24 cellular contexts compared by ENCODE assay signal in the genomic region with DNA sequence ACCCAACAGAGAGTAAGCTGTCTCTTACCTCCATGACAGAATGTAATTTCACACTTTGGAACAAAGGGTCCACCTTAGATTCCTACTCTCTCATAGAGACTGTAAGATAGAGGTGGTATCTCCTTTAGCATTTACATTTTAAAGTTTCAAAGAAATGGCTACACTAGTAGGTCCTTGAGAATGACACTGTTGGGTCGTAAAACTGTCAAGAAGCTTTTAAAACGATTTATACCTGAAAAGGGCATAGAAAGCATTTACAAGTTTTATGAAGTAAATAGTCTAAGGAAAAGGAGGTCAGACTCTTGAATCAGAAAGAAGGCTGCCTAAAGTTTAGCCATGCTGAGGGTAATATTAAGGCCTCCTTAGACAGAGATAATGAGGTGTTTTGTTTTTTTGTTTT.
"Had no signal": no experiment of that assay in that cellular context is flagged by ENCODE, and none has a peak within 500 bp of the region (broad histone marks: within the 10 kb centered on the region; RNA-seq: fewer than 3 reads in every experiment).

No MANE protein-coding gene starts in this region.

- DNase-seq: dermis blood vessel endothelial cell; effector memory CD8-positive, alpha-beta T cell; erythroblast; esophagus squamous epithelium; foreskin melanocyte; glutamatergic neuron; heart right ventricle; hippocampal formation; islet precursor cell; kidney glomerular epithelial cell; mesenchymal stem cell; mucosa of descending colon; naive B cell; nucleus accumbens; posterior cingulate gyrus; psoas muscle; right cardiac atrium; sigmoid colon; stimulated activated CD4-positive, alpha-beta T cell treated with anti-CD3 and anti-CD28 coated beads, Interleukin-2, amount 100 ng/mL, for 24 hours; stimulated activated CD4-positive, alpha-beta T cell treated with anti-CD3 and anti-CD28 coated beads, Interleukin-4, amount 100 ng/mL, for 24 hours; stimulated activated naive CD8-positive, alpha-beta T cell treated with anti-CD3 and anti-CD28 coated beads, Interleukin-15, Interleukin-2, amounts not matched to agents 100 U/mL and 50 U/mL, for 24 hours; substantia nigra; testis; tibial artery had no signal
